Comparison of ENCODE assay signal across 28 cellular contexts in genomic region chr16:85357924-85358505, GRCh38.
"Had no signal": no experiment of that assay in that cellular context is flagged by ENCODE, and none has a peak within 500 bp of the region (broad histone marks: within the 10 kb centered on the region; RNA-seq: fewer than 3 reads in every experiment).

No MANE protein-coding gene starts in this region.

- H3K4me3 ChIP-seq: gastrocnemius medialis, left ventricle myocardium inferior, lung, mucosa of descending colon, ovary, skin epidermis, thoracic aorta, vagina had no signal

- DNase-seq: activated CD4-positive, alpha-beta memory T cell treated with anti-CD3 and anti-CD28 coated beads for 36 hours; activated CD4-positive, alpha-beta T cell treated with anti-CD3 and anti-CD28 coated beads for 48 hours; activated CD8-positive, alpha-beta memory T cell treated with anti-CD3 and anti-CD28 coated beads, Interleukin-2, amount 50 U/mL, for 48 hours; activated gamma-delta T cell; activated naive CD4-positive, alpha-beta T cell treated with anti-CD3 and anti-CD28 coated beads, Interleukin-2, amount 10 ng/mL, durations not matched to agents 7 days and 5 days; activated naive CD8-positive, alpha-beta T cell treated with anti-CD3 and anti-CD28 coated beads, Interleukin-2, amount 10 ng/mL, durations not matched to agents 7 days and 5 days; activated T-cell treated with anti-CD3 and anti-CD28 coated beads, Interleukin-2, amount 50 U/mL, for 24 hours; caudate nucleus; cortex of kidney; effector memory CD8-positive, alpha-beta T cell; erythroblast; gastrocnemius medialis; glutamatergic neuron; islet precursor cell; left ventricle myocardium inferior; mucosa of descending colon; nephron progenitor cell; ovary; stimulated activated CD4-positive, alpha-beta T cell treated with anti-CD3 and anti-CD28 coated beads, Interleukin-12 subunit alpha, Interleukin-12 subunit beta, amount 100 ng/mL, for 4 hours; stimulated activated CD4-positive, alpha-beta T cell treated with anti-CD3 and anti-CD28 coated beads, Interleukin-4, amount 100 ng/mL, for 1 hour; stimulated activated naive CD8-positive, alpha-beta T cell treated with anti-CD3 and anti-CD28 coated beads, Interleukin-15, Interleukin-2, amounts not matched to agents 100 U/mL and 50 U/mL, for 24 hours had no signal

- H3K36me3 ChIP-seq: gastrocnemius medialis, left ventricle myocardium inferior, ovary, thoracic aorta, vagina had no signal

- H3K27ac ChIP-seq: gastrocnemius medialis, left ventricle myocardium inferior, ovary, thoracic aorta, vagina had no signal

- H3K9me3 ChIP-seq: gastrocnemius medialis, left ventricle myocardium inferior, mucosa of descending colon, ovary, thoracic aorta, vagina had no signal

- FAIRE-seq: astrocyte had no signal

- H3K27me3 ChIP-seq: gastrocnemius medialis, ovary, vagina had no signal

- ATAC-seq: activated CD4-positive, CD25-positive, alpha-beta regulatory T cell treated with anti-CD3 and anti-CD28 coated beads, Interleukin-2, amount 50 U/mL, for 24 hours; effector memory CD8-positive, alpha-beta T cell; gastrocnemius medialis; mucosa of descending colon; sciatic nerve; stimulated activated naive CD8-positive, alpha-beta T cell treated with anti-CD3 and anti-CD28 coated beads, Interleukin-15, Interleukin-2, amounts not matched to agents 100 U/mL and 50 U/mL, for 24 hours had no signal
